1 cellular context compared by ENCODE assay signal in genomic region chr1:157239936-157240335, GRCh38.
TF ChIP-seq lines count a peak whose summit lies in the region.

No MANE protein-coding gene starts in this region.

TF ChIP-seq in HepG2, 621 proteins besides CTCF, POLR2A, EP300 and RAD21 (continued from another document):
- TF ChIP-seq SMC3 (IDR thresholded peaks at IDR 0.05; ENCODE audit: low read length): no peak
TF ChIP-seq in HepG2: peak in this region for 0.
